ENCODE assay signal across 27 cellular contexts in the genomic region with DNA sequence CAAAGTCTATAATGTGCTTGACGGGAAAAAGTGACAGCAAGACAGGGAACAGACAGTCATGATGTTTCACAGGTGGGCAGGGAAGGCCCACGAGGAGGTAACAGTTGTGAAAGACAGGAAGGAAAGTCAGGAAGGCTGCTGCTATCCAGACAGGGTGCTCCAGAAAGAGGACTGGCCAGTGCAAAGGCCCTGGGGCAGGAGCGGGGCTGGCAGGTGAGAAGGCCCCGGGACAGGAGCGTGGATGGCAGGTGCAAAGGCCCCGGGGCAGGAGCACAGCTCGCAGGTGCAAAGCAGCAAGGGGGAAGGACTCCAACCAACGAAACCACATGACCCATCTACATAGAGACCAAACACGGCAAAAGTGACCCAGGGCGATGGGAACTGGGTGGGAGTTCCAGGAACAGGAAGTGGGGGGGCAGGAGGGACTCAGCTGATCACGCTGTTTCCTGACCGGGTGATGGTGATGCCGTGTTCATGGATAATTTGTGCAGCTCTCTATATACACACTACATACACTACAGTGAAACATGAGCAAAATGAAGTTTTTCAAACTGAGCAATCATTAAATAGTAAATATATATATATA.
"Had no signal": no experiment of that assay in that cellular context is flagged by ENCODE, and none has a peak within 500 bp of the region (broad histone marks: within the 10 kb centered on the region; RNA-seq: fewer than 3 reads in every experiment).

No MANE protein-coding gene starts in this region.

- H3K27me3 ChIP-seq: ascending aorta, cardiac muscle cell, colonic mucosa, dorsolateral prefrontal cortex, left lung, neural progenitor cell, thyroid gland had no signal

- H3K9me3 Mint-ChIP-seq: activated naive CD4-positive, alpha-beta T cell treated with anti-CD3 and anti-CD28 coated beads, Interleukin-2, amount 50 U/mL, for 24 hours; natural killer cell; neural progenitor cell had no signal

- H3K36me3 Mint-ChIP-seq: activated naive CD4-positive, alpha-beta T cell treated with anti-CD3 and anti-CD28 coated beads, Interleukin-2, amount 50 U/mL, for 24 hours; natural killer cell had no signal

- ATAC-seq: activated CD4-positive, CD25-positive, alpha-beta regulatory T cell treated with anti-CD3 and anti-CD28 coated beads, Interleukin-2, amount 50 U/mL, for 24 hours; left lung; lower lobe of right lung; natural killer cell; psoas muscle had no signal

- H3K4me1 ChIP-seq: ascending aorta, colonic mucosa, left lung, lower lobe of right lung, neural progenitor cell, parathyroid adenoma, psoas muscle, thyroid gland had no signal

- H3K36me3 ChIP-seq: ascending aorta, cardiac muscle cell, colonic mucosa, lower lobe of right lung, neural progenitor cell, thyroid gland had no signal

- H3K9ac ChIP-seq: neural progenitor cell, parathyroid adenoma had no signal

- H3K4me3 ChIP-seq: ascending aorta, cardiac muscle cell, colonic mucosa, dorsolateral prefrontal cortex, left lung, lower lobe of right lung, neural progenitor cell, psoas muscle, smooth muscle cell, thyroid gland had no signal

- H3K27me3 Mint-ChIP-seq: activated naive CD4-positive, alpha-beta T cell treated with anti-CD3 and anti-CD28 coated beads, Interleukin-2, amount 50 U/mL, for 24 hours; brain had no signal

- H3K27ac Mint-ChIP-seq: activated naive CD4-positive, alpha-beta T cell treated with anti-CD3 and anti-CD28 coated beads, Interleukin-2, amount 50 U/mL, for 24 hours; natural killer cell had no signal

- H2AFZ ChIP-seq: neural progenitor cell, parathyroid adenoma had no signal

- H3K4me3 Mint-ChIP-seq: activated naive CD4-positive, alpha-beta T cell treated with anti-CD3 and anti-CD28 coated beads, Interleukin-2, amount 50 U/mL, for 24 hours; brain; natural killer cell; neural progenitor cell had no signal

- H3K79me2 ChIP-seq: parathyroid adenoma had no signal

- H3K9me3 ChIP-seq: ascending aorta, colonic mucosa, left lung, lower lobe of right lung, psoas muscle, thyroid gland had no signal

- H3K4me2 ChIP-seq: neural progenitor cell, smooth muscle cell had no signal

- DNase-seq: activated CD4-positive, alpha-beta T cell treated with anti-CD3 and anti-CD28 coated beads for 48 hours; activated CD4-positive, alpha-beta T cell treated with anti-CD3 and anti-CD28 coated beads, Interleukin-2, amount 50 U/mL, for 48 hours; activated CD8-positive, alpha-beta memory T cell treated with anti-CD3 and anti-CD28 coated beads for 24 hours; activated gamma-delta T cell; cerebellar nuclear complex; colonic mucosa; dorsolateral prefrontal cortex; effector memory CD4-positive, alpha-beta T cell; glutamatergic neuron; left lung; lower lobe of right lung; mesenchymal stem cell; natural killer cell; occipital lobe; psoas muscle; stimulated activated CD4-positive, alpha-beta T cell treated with anti-CD3 and anti-CD28 coated beads, Interleukin-1b, Interleukin-23, amount 100 ng/mL, for 48 hours; stimulated activated naive CD4-positive, alpha-beta T cell treated with Interleukin-2 at 50 U/mL for 16 hours; thyroid gland had no signal

- H3K27ac ChIP-seq: ascending aorta, cardiac muscle cell, colonic mucosa, dorsolateral prefrontal cortex, left lung, lower lobe of right lung, neural progenitor cell, parathyroid adenoma, psoas muscle, thyroid gland, VCaP had no signal
